Comparison of ENCODE assay signal across 1 cellular context in the genomic region with DNA sequence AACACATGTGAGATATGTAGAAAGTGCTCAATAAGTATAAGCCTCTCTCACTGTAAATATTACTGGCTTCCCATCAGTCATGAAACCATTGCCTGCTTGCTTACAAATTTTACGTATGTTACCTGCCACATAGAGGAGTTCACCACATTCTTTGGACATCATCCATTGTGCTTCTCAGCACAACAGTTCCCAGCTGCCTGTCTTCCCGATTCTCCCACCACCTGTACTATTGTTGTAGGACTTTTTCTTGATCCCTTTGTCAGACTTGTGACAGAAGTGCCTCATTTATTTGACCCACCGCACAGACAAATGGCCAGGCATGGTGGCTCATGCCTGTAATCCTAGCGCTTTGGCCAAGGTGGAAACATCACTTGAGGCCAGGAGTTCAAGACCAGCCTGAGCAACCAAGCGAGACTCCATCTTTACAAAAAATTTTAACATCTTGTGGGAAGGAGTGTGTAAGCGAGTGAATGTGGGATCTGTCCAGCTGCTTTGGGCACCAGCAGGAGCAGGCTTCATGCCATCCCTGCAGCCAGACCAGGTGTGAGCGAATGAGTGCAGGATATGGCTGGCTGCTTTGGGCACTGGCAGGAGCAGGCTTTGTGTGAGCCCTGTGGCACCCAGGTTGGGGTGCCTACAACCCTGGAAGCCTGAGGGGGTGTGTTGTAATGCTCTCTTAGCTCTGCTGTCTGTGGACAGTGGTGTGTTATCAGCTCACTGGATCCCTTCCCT.
TF ChIP-seq lines count a peak whose summit lies in the region.

No MANE protein-coding gene starts in this region.

TF ChIP-seq in H1, 55 proteins besides CTCF, POLR2A, EP300 and RAD21 (continued from another document):
- TF ChIP-seq, protein P1, sequence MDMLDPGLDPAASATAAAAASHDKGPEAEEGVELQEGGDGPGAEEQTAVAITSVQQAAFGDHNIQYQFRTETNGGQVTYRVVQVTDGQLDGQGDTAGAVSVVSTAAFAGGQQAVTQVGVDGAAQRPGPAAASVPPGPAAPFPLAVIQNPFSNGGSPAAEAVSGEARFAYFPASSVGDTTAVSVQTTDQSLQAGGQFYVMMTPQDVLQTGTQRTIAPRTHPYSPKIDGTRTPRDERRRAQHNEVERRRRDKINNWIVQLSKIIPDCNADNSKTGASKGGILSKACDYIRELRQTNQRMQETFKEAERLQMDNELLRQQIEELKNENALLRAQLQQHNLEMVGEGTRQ (IDR thresholded peaks at IDR 0.05; ENCODE audit: low read length) = no peak
- TF ChIP-seq KDM5A (IDR thresholded peaks at IDR 0.05; ENCODE audit: low read length) (no peak), RBBP5 (IDR thresholded peaks at IDR 0.05; ENCODE audit: borderline replicate concordance, low read depth, low read length) (no peak), TAF7 (optimal IDR thresholded peaks at IDR 0.05; ENCODE audit: borderline replicate concordance, low read depth, low read length) (no peak), SRF (IDR thresholded peaks at IDR 0.05; ENCODE audit: low read depth, low read length) (no peak), PHF8 (conservative IDR thresholded peaks at IDR 0.05; ENCODE audit: low read depth, low read length) (no peak), BCL11A (IDR thresholded peaks at IDR 0.05; ENCODE audit: low read depth in 2 of 2, low read length in 2 of 2) (no peak), ASH2L (IDR thresholded peaks at IDR 0.05; ENCODE audit: low read length) (no peak), KDM4A (IDR thresholded peaks at IDR 0.05; ENCODE audit: low read depth, low read length, severe bottlenecking) (no peak), ZNF274 (IDR thresholded peaks at IDR 0.05; ENCODE audit: borderline replicate concordance, extremely low read depth, low read length) (no peak), MAFK (IDR thresholded peaks at IDR 0.05; ENCODE audit: low read depth, low read length) (no peak), BRCA1 (IDR thresholded peaks at IDR 0.05; ENCODE audit: low read depth, low read length) (no peak)
